11 cellular contexts compared by ENCODE assay signal in the genomic region with DNA sequence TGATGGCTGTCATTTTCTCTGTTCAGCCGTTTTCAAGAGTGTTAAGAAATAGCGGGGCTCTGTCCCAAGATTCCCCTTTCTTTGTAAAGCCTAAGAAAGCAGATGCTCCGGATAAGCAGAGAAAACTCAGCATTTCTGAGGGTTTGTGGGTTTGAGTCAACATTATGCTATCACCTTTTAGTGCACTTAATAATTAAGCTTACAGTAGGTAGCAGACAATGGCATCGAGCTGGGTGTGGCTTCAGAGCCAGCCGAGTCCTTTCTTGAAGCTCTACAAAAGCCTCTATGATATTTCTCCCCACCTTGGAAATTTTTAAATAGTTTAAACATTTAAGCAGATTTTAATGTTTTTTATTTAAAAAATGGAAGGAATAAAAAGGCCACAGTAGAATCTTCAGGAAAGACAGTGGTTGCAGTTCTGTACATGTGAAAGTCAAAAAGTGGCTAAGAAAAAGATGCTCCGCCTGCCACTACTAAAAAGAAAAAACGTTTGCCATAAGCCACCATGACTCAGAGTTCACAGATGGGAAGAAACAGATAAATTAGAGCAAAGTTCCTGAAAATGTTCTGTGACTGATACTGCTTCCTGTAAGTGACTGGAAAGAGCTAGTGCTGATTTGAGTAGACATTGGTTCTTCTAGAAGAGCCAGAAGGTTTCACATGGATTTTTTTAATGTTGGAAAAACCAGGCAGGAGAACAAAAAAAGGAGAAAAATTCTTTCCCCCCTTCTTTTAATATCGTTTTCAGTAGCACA.
A peak's percentile ranks its signal among the peaks of the same experiment; 100 is the strongest.
DNase-seq lines count a peak whose midpoint lies in the region; ATAC-seq, FAIRE-seq and TF ChIP-seq lines count a peak whose summit lies in the region.
"Had no signal": no experiment of that assay in that cellular context is flagged by ENCODE, and none has a peak within 500 bp of the region (broad histone marks: within the 10 kb centered on the region; RNA-seq: fewer than 3 reads in every experiment).

No MANE protein-coding gene starts in this region.

- H3K36me3 ChIP-seq in astrocyte (ENCODE audit: insufficient read depth, low read length) (no peaks in the 10 kb centered on the region), neural progenitor cell (no peaks in the 10 kb centered on the region)
- no peaks in the 10 kb centered on the region for H3K36me3 ChIP-seq in CD8-positive, alpha-beta memory T cell (ENCODE audit: insufficient read depth, low read length)

- H3K4me1 Mint-ChIP-seq in astrocyte (ENCODE audit: low read depth, unreplicated experiment) (peaks cover 35% of the 10 kb centered on the region), neural progenitor cell (no peaks in the 10 kb centered on the region)
- H3K4me1 Mint-ChIP-seq in CD8-positive, alpha-beta memory T cell, result no peaks in the 10 kb centered on the region

- no peaks in the 10 kb centered on the region for H3K27me3 ChIP-seq in astrocyte (ENCODE audit: insufficient read depth, low read length)
- H3K27me3 ChIP-seq in neural progenitor cell, result no peaks in the 10 kb centered on the region
- no peaks in the 10 kb centered on the region for H3K27me3 ChIP-seq in CD8-positive, alpha-beta memory T cell (ENCODE audit: insufficient read depth, low read length, poor library complexity, severe bottlenecking)

- TF ChIP-seq CTCF in astrocyte (IDR thresholded peaks at IDR 0.05; ENCODE audit: insufficient read depth, low read depth, low read length) (no peak), neural progenitor cell (IDR thresholded peaks at IDR 0.05) (no peak)

- peak overlapping the region; percentile 73 for H3K27ac Mint-ChIP-seq in astrocyte (ENCODE audit: unreplicated experiment)
- H3K27ac Mint-ChIP-seq in neural progenitor cell, result no peak overlapping the region
- H3K27ac Mint-ChIP-seq in CD8-positive, alpha-beta memory T cell, result no peak overlapping the region

- H3K4me1 ChIP-seq in astrocyte (ENCODE audit: insufficient read depth, low read length) (peaks cover 8% of the 10 kb centered on the region), neural progenitor cell (no peaks in the 10 kb centered on the region)
- no peaks in the 10 kb centered on the region for H3K4me1 ChIP-seq in CD8-positive, alpha-beta memory T cell (ENCODE audit: insufficient read depth, low read length)

- H3K9me3 ChIP-seq in astrocyte (ENCODE audit: insufficient read depth, low read depth, low read length) (peaks cover 7% of the 10 kb centered on the region), neural progenitor cell (ENCODE audit: low read depth) (no peaks in the 10 kb centered on the region)
- H3K9me3 ChIP-seq in CD8-positive, alpha-beta memory T cell (ENCODE audit: low read length), result no peaks in the 10 kb centered on the region

- peak; percentile 36 for ATAC-seq in left lobe of liver
- ATAC-seq in GM21423 (IDR thresholded peaks at IDR 0.05; ENCODE audit: unreplicated experiment), result no peak

- H3K9ac ChIP-seq in astrocyte (ENCODE audit: low read length) (no peak overlapping the region), neural progenitor cell (no peak overlapping the region)

- H3K36me3 Mint-ChIP-seq in astrocyte (ENCODE audit: low read depth, unreplicated experiment) (peaks cover 8% of the 10 kb centered on the region), neural progenitor cell (no peaks in the 10 kb centered on the region)
- no peaks in the 10 kb centered on the region for H3K36me3 Mint-ChIP-seq in CD8-positive, alpha-beta memory T cell

- H3K79me2 ChIP-seq in astrocyte (ENCODE audit: insufficient read depth, low read length), result no peaks in the 10 kb centered on the region
- no peaks in the 10 kb centered on the region for H3K79me2 ChIP-seq in neural progenitor cell (ENCODE audit: low read depth)

- no peak overlapping the region for H3K4me3 Mint-ChIP-seq in astrocyte (ENCODE audit: unreplicated experiment)
- no peak overlapping the region for H3K4me3 Mint-ChIP-seq in neural progenitor cell
- no peak overlapping the region for H3K4me3 Mint-ChIP-seq in CD8-positive, alpha-beta memory T cell

- H2AFZ ChIP-seq in astrocyte (ENCODE audit: low read depth, low read length), result no peak overlapping the region
- no peak overlapping the region for H2AFZ ChIP-seq in neural progenitor cell (replicated peaks)

- POLR2A ChIA-PET in CD8-positive, alpha-beta memory T cell (lab: Charles Lee), result no interaction called here

- peaks cover 22% of the 10 kb centered on the region for H3K9me3 Mint-ChIP-seq in astrocyte (ENCODE audit: unreplicated experiment)
- H3K9me3 Mint-ChIP-seq in neural progenitor cell, result no peaks in the 10 kb centered on the region
- peaks cover 2 to 10% (median 4%) of the 10 kb centered on the region in 5 donors for H3K9me3 Mint-ChIP-seq in CD8-positive, alpha-beta memory T cell

- H3K27me3 Mint-ChIP-seq in astrocyte (ENCODE audit: low read depth, unreplicated experiment) (peaks cover 3% of the 10 kb centered on the region), neural progenitor cell (ENCODE audit: insufficient read depth, low read depth) (peaks cover 6% of the 10 kb centered on the region)
- peaks cover 0 to 11% of the 10 kb centered on the region in 2 donors for H3K27me3 Mint-ChIP-seq in CD8-positive, alpha-beta memory T cell

- CTCF ChIA-PET in CD8-positive, alpha-beta memory T cell (lab: Charles Lee), result no interaction called here

- no peaks in the 10 kb centered on the region for H3F3A ChIP-seq in neural progenitor cell (ENCODE audit: low read depth)

- no peaks in the 10 kb centered on the region for H4K20me1 ChIP-seq in astrocyte (ENCODE audit: insufficient read depth, low read length)
- no peaks in the 10 kb centered on the region for H4K20me1 ChIP-seq in neural progenitor cell (ENCODE audit: low read depth)

- H3K4me3 ChIP-seq in astrocyte (ENCODE audit: insufficient read depth, low read depth, low read length), result no peak overlapping the region
- H3K4me3 ChIP-seq in neural progenitor cell, result no peak overlapping the region
- no peak overlapping the region for H3K4me3 ChIP-seq in CD8-positive, alpha-beta memory T cell (ENCODE audit: low read length)

- no peak overlapping the region for H3K27ac ChIP-seq in astrocyte (ENCODE audit: low read depth, low read length)
- no peak overlapping the region for H3K27ac ChIP-seq in neural progenitor cell
- no peak overlapping the region for H3K27ac ChIP-seq in CD8-positive, alpha-beta memory T cell (ENCODE audit: low read depth, low read length)

- peak; percentile 34 for FAIRE-seq in astrocyte (lab: Jason Lieb, UNC)

- DNase-seq in A172 (ENCODE audit: low spot score) (peak; percentile 90), HT1080 (ENCODE audit: low read depth) (peak; percentile 72), astrocyte (ENCODE audit: low read depth) (peak; percentile 90), left lobe of liver (ENCODE audit: low spot score) (no peak), neural progenitor cell (ENCODE audit: low spot score) (no peak), DMS53 treated with DMSO at 0.1 percent for 48 hours (lab: John Stamatoyannopoulos, UW; ENCODE audit: unreplicated experiment) (no peak)
- no peak for DNase-seq in CD8-positive, alpha-beta memory T cell
- DNase-seq: activated naive CD4-positive, alpha-beta T cell; C1 segment of cervical spinal cord; NCI-H226 had no signal

- H3K4me2 ChIP-seq in astrocyte (ENCODE audit: low read length), result no peak overlapping the region
- no peak overlapping the region for H3K4me2 ChIP-seq in neural progenitor cell

Comparison
In these comparisons a context has a peak if more than half of its experiments do, and no peak if none do; other contexts are left out.
1. DNase-seq: peak in A172 (single experiment), HT1080 (single experiment) and astrocyte (single experiment); none in left lobe of liver (single experiment), neural progenitor cell (single experiment), DMS53 treated with DMSO at 0.1 percent for 48 hours (single experiment) and CD8-positive, alpha-beta memory T cell (0 of 5).